1 cellular context compared by ENCODE assay signal in genomic region chr2:55693181-55694125, GRCh38.
TF ChIP-seq lines count a peak whose summit lies in the region.

PNPT1 (minus strand) TSS chr2:55693844; CDS start chr2:55693823, 21 bp downstream.

TF ChIP-seq in HepG2, 621 proteins besides CTCF, POLR2A, EP300 and RAD21 (continued from another document and continues in another):
- TF ChIP-seq, protein P1, sequence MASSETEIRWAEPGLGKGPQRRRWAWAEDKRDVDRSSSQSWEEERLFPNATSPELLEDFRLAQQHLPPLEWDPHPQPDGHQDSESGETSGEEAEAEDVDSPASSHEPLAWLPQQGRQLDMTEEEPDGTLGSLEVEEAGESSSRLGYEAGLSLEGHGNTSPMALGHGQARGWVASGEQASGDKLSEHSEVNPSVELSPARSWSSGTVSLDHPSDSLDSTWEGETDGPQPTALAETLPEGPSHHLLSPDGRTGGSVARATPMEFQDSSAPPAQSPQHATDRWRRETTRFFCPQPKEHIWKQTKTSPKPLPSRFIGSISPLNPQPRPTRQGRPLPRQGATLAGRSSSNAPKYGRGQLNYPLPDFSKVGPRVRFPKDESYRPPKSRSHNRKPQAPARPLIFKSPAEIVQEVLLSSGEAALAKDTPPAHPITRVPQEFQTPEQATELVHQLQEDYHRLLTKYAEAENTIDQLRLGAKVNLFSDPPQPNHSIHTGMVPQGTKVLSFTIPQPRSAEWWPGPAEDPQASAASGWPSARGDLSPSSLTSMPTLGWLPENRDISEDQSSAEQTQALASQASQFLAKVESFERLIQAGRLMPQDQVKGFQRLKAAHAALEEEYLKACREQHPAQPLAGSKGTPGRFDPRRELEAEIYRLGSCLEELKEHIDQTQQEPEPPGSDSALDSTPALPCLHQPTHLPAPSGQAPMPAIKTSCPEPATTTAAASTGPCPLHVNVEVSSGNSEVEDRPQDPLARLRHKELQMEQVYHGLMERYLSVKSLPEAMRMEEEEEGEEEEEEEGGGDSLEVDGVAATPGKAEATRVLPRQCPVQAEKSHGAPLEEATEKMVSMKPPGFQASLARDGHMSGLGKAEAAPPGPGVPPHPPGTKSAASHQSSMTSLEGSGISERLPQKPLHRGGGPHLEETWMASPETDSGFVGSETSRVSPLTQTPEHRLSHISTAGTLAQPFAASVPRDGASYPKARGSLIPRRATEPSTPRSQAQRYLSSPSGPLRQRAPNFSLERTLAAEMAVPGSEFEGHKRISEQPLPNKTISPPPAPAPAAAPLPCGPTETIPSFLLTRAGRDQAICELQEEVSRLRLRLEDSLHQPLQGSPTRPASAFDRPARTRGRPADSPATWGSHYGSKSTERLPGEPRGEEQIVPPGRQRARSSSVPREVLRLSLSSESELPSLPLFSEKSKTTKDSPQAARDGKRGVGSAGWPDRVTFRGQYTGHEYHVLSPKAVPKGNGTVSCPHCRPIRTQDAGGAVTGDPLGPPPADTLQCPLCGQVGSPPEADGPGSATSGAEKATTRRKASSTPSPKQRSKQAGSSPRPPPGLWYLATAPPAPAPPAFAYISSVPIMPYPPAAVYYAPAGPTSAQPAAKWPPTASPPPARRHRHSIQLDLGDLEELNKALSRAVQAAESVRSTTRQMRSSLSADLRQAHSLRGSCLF (CRISPR knock-in tag; IDR thresholded peaks at IDR 0.05; ENCODE audit: borderline replicate concordance): no peak
- TF ChIP-seq ARID2 (CRISPR knock-in tag; IDR thresholded peaks at IDR 0.05; ENCODE audit: borderline replicate concordance) (peak; percentile 90), SNAPC5 (CRISPR knock-in tag; IDR thresholded peaks at IDR 0.05; ENCODE audit: borderline replicate concordance) (peak; percentile 92; the same call in 1 of the 2 replicates), POLR2AphosphoS5 (IDR thresholded peaks at IDR 0.05; ENCODE audit: low read depth, low read length) (peak; percentile 92), STAT5B (CRISPR knock-in tag; IDR thresholded peaks at IDR 0.05) (no peak), KDM5A (IDR thresholded peaks at IDR 0.05; ENCODE audit: borderline replicate concordance, low read length) (peak; percentile 89), TBX2 (CRISPR knock-in tag; IDR thresholded peaks at IDR 0.05; ENCODE audit: borderline replicate concordance) (peak; percentile 74; the same call in 1 of the 2 replicates), BORCS8-MEF2B (CRISPR knock-in tag; IDR thresholded peaks at IDR 0.05) (peak; percentile 96), ZSCAN25 (CRISPR knock-in tag; IDR thresholded peaks at IDR 0.05) (peak; percentile 63; the same call in 1 of the 2 replicates), ZNF558 (CRISPR knock-in tag; IDR thresholded peaks at IDR 0.05; ENCODE audit: borderline replicate concordance) (peak; percentile 92), MEIS1 (CRISPR knock-in tag; IDR thresholded peaks at IDR 0.05; ENCODE audit: borderline replicate concordance) (no peak), BRD4 (CRISPR knock-in tag; IDR thresholded peaks at IDR 0.05) (peak; percentile 91), ZNF430 (CRISPR knock-in tag; IDR thresholded peaks at IDR 0.05) (peak; percentile 70; the same call in 1 of the 2 replicates), FOXM1 (CRISPR knock-in tag; IDR thresholded peaks at IDR 0.05) (no peak), ZNF616 (CRISPR knock-in tag; IDR thresholded peaks at IDR 0.05; ENCODE audit: low read depth) (peak; percentile 81; the same call in 1 of the 2 replicates), ZNF121 (CRISPR knock-in tag; IDR thresholded peaks at IDR 0.05) (peak; percentile 74; the same call in 1 of the 2 replicates), ZNF710 (CRISPR knock-in tag; IDR thresholded peaks at IDR 0.05; ENCODE audit: borderline replicate concordance) (no peak), KAT7 (CRISPR knock-in tag; IDR thresholded peaks at IDR 0.05; ENCODE audit: borderline replicate concordance) (peak; percentile 91), ZEB1 (IDR thresholded peaks at IDR 0.05; ENCODE audit: insufficient replicate concordance, low read depth) (peak; percentile 40), MIER2 (CRISPR knock-in tag; IDR thresholded peaks at IDR 0.05) (peak; percentile 73; the same call in 1 of the 2 replicates), ASH2L (IDR thresholded peaks at IDR 0.05; ENCODE audit: insufficient read length, low read depth, low read length) (peak; percentile 97), ZNF550 (CRISPR knock-in tag; IDR thresholded peaks at IDR 0.05; ENCODE audit: borderline replicate concordance) (no peak), MXD1 (CRISPR knock-in tag; IDR thresholded peaks at IDR 0.05) (peak; percentile 98), SALL2 (CRISPR knock-in tag; IDR thresholded peaks at IDR 0.05) (peak; percentile 87; the same call in 1 of the 2 replicates), KLF16 (CRISPR knock-in tag; IDR thresholded peaks at IDR 0.05) (peak; percentile 75 to 88; a peak in 3 of 4 replicates), MXD4 (CRISPR knock-in tag; IDR thresholded peaks at IDR 0.05) (peak; percentile 99), ZNF570 (CRISPR knock-in tag; IDR thresholded peaks at IDR 0.05; ENCODE audit: borderline replicate concordance) (0 out of 2 replicates have a peak, but pooled peaks have one; percentile 17)
- TF ChIP-seq, protein P2, sequence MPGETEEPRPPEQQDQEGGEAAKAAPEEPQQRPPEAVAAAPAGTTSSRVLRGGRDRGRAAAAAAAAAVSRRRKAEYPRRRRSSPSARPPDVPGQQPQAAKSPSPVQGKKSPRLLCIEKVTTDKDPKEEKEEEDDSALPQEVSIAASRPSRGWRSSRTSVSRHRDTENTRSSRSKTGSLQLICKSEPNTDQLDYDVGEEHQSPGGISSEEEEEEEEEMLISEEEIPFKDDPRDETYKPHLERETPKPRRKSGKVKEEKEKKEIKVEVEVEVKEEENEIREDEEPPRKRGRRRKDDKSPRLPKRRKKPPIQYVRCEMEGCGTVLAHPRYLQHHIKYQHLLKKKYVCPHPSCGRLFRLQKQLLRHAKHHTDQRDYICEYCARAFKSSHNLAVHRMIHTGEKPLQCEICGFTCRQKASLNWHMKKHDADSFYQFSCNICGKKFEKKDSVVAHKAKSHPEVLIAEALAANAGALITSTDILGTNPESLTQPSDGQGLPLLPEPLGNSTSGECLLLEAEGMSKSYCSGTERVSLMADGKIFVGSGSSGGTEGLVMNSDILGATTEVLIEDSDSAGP (CRISPR knock-in tag; IDR thresholded peaks at IDR 0.05; ENCODE audit: borderline replicate concordance): peak; percentile 96
- TF ChIP-seq, protein P3, sequence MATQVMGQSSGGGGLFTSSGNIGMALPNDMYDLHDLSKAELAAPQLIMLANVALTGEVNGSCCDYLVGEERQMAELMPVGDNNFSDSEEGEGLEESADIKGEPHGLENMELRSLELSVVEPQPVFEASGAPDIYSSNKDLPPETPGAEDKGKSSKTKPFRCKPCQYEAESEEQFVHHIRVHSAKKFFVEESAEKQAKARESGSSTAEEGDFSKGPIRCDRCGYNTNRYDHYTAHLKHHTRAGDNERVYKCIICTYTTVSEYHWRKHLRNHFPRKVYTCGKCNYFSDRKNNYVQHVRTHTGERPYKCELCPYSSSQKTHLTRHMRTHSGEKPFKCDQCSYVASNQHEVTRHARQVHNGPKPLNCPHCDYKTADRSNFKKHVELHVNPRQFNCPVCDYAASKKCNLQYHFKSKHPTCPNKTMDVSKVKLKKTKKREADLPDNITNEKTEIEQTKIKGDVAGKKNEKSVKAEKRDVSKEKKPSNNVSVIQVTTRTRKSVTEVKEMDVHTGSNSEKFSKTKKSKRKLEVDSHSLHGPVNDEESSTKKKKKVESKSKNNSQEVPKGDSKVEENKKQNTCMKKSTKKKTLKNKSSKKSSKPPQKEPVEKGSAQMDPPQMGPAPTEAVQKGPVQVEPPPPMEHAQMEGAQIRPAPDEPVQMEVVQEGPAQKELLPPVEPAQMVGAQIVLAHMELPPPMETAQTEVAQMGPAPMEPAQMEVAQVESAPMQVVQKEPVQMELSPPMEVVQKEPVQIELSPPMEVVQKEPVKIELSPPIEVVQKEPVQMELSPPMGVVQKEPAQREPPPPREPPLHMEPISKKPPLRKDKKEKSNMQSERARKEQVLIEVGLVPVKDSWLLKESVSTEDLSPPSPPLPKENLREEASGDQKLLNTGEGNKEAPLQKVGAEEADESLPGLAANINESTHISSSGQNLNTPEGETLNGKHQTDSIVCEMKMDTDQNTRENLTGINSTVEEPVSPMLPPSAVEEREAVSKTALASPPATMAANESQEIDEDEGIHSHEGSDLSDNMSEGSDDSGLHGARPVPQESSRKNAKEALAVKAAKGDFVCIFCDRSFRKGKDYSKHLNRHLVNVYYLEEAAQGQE (IDR thresholded peaks at IDR 0.05; ENCODE audit: borderline replicate concordance in 1 of 2, low read depth in 1 of 2, low read length in 2 of 2): peak in 1 of 2 experiments; percentile 41; a peak in 1 of 4 replicates
- TF ChIP-seq, protein P4, sequence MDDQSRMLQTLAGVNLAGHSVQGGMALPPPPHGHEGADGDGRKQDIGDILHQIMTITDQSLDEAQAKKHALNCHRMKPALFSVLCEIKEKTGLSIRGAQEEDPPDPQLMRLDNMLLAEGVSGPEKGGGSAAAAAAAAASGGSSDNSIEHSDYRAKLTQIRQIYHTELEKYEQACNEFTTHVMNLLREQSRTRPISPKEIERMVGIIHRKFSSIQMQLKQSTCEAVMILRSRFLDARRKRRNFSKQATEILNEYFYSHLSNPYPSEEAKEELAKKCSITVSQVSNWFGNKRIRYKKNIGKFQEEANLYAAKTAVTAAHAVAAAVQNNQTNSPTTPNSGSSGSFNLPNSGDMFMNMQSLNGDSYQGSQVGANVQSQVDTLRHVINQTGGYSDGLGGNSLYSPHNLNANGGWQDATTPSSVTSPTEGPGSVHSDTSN (CRISPR knock-in tag; IDR thresholded peaks at IDR 0.05; ENCODE audit: borderline replicate concordance): no peak
- TF ChIP-seq, protein P5, sequence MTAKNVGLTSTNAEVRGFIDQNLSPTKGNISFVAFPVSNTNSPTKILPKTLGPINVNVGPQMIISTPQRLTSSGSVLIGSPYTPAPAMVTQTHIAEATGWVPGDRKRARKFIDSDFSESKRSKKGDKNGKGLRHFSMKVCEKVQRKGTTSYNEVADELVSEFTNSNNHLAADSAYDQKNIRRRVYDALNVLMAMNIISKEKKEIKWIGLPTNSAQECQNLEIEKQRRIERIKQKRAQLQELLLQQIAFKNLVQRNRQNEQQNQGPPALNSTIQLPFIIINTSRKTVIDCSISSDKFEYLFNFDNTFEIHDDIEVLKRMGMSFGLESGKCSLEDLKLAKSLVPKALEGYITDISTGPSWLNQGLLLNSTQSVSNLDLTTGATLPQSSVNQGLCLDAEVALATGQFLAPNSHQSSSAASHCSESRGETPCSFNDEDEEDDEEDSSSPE (CRISPR knock-in tag; IDR thresholded peaks at IDR 0.05): peak; percentile 92
- TF ChIP-seq, protein P6, sequence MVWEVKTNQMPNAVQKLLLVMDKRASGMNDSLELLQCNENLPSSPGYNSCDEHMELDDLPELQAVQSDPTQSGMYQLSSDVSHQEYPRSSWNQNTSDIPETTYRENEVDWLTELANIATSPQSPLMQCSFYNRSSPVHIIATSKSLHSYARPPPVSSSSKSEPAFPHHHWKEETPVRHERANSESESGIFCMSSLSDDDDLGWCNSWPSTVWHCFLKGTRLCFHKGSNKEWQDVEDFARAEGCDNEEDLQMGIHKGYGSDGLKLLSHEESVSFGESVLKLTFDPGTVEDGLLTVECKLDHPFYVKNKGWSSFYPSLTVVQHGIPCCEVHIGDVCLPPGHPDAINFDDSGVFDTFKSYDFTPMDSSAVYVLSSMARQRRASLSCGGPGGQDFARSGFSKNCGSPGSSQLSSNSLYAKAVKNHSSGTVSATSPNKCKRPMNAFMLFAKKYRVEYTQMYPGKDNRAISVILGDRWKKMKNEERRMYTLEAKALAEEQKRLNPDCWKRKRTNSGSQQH (CRISPR knock-in tag; IDR thresholded peaks at IDR 0.05; ENCODE audit: low read depth): peak; percentile 93
